25 cellular contexts compared by ENCODE assay signal in the genomic region with DNA sequence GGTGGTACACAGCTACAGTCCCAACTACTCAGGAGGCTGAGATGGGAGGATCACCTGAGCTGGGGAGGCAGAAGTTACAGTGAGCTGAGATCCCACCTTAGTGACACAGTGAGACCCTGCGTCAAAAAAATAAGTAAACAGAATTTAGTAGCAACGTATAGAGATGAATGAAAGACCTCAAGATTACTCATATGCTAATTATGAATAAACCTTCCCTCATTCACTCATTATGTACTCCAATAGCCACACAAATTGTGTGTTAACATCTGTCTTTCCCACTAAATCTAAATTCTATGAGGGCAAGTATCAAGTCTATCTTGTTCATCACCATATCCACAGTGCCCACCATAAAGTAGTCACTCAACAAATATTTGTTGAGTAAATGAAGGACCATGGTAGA.
DNase-seq lines count a peak whose midpoint lies in the region; ATAC-seq, FAIRE-seq and TF ChIP-seq lines count a peak whose summit lies in the region.
"Had no signal": no experiment of that assay in that cellular context is flagged by ENCODE, and none has a peak within 500 bp of the region (broad histone marks: within the 10 kb centered on the region; RNA-seq: fewer than 3 reads in every experiment).

No MANE protein-coding gene starts in this region.

- no peak overlapping the region for H3K27ac ChIP-seq in left lung
- H3K27ac ChIP-seq: A549; BLaER1 treated with 17β-estradiol and CSF1 and Interleukin-3, amounts not matched to agents 10 nM and 100 nM had no signal

- no peaks in the 10 kb centered on the region for H3K36me3 ChIP-seq in left lung
- H3K36me3 ChIP-seq: BE2C had no signal

- FAIRE-seq in GM19239 (lab: Jason Lieb, UNC) (peak; percentile 23), HTR-8/SVneo (lab: Jason Lieb, UNC) (peak; percentile 23)
- FAIRE-seq: A549, D721Med, GM12878 had no signal

- no peaks in the 10 kb centered on the region for H3K4me1 ChIP-seq in left lung
- H3K4me1 ChIP-seq: A549; BE2C; BLaER1 treated with 17β-estradiol and CSF1 and Interleukin-3, amounts not matched to agents 10 nM and 100 nM; HAP-1 had no signal

- no peak overlapping the region for H3K4me3 Mint-ChIP-seq in activated naive CD8-positive, alpha-beta T cell treated with anti-CD3 and anti-CD28 coated beads for 36 hours
- H3K4me3 Mint-ChIP-seq in progenitor cell of endocrine pancreas (ENCODE audit: low read depth), result no peak overlapping the region
- H3K4me3 Mint-ChIP-seq: CD14-positive monocyte; CD4-positive, alpha-beta T cell; CD8-positive, alpha-beta memory T cell; GM23338; HFFc6 had no signal

- TF ChIP-seq CTCF in progenitor cell of endocrine pancreas (IDR thresholded peaks at IDR 0.05; ENCODE audit: unreplicated experiment) (no peak), left lung (IDR thresholded peaks at IDR 0.05) (no peak)

- no peaks in the 10 kb centered on the region for H3K9me3 Mint-ChIP-seq in activated naive CD8-positive, alpha-beta T cell treated with anti-CD3 and anti-CD28 coated beads for 36 hours
- H3K9me3 Mint-ChIP-seq in progenitor cell of endocrine pancreas (ENCODE audit: low read depth), result no peaks in the 10 kb centered on the region
- H3K9me3 Mint-ChIP-seq: CD4-positive, alpha-beta T cell; CD8-positive, alpha-beta memory T cell; GM23338; HFFc6 had no signal

- H3K27me3 Mint-ChIP-seq in activated naive CD8-positive, alpha-beta T cell treated with anti-CD3 and anti-CD28 coated beads for 36 hours, result no peaks in the 10 kb centered on the region
- no peaks in the 10 kb centered on the region for H3K27me3 Mint-ChIP-seq in progenitor cell of endocrine pancreas
- H3K27me3 Mint-ChIP-seq: CD4-positive, alpha-beta T cell; CD8-positive, alpha-beta memory T cell had no signal

- H3K4me3 ChIP-seq in left lung, result no peak overlapping the region
- H3K4me3 ChIP-seq: A549; BLaER1 treated with 17β-estradiol and CSF1 and Interleukin-3, amounts not matched to agents 10 nM and 100 nM; GM12878; GM23338; HAP-1 had no signal

- no peaks in the 10 kb centered on the region for H3K9me3 ChIP-seq in left lung
- H3K9me3 ChIP-seq: A549, BE2C, HAP-1 had no signal

- peak overlapping the region; percentile 38 for H3K27ac Mint-ChIP-seq in activated naive CD8-positive, alpha-beta T cell treated with anti-CD3 and anti-CD28 coated beads for 36 hours
- H3K27ac Mint-ChIP-seq in progenitor cell of endocrine pancreas, result peak overlapping the region; percentile 66
- H3K27ac Mint-ChIP-seq: CD4-positive, alpha-beta T cell; GM23338; HFFc6 had no signal

- no peak for DNase-seq in GM19239 (ENCODE audit: insufficient read length, low spot score)
- DNase-seq in HTR-8/SVneo (ENCODE audit: insufficient read length, low spot score), result no peak
- no peak for DNase-seq in activated naive CD8-positive, alpha-beta T cell treated with anti-CD3 and anti-CD28 coated beads for 36 hours
- no peak for DNase-seq in progenitor cell of endocrine pancreas (ENCODE audit: low spot score, unreplicated experiment)
- no peak for DNase-seq in effector CD4-positive, alpha-beta T cell
- no peak for DNase-seq in left lung
- DNase-seq in epidermal melanocyte (ENCODE audit: insufficient read length, low spot score), result no peak
- DNase-seq: 8988T; ACHN; AML-193; BE2C; CD4-positive, alpha-beta T cell; CD8-positive, alpha-beta memory T cell; DMS 273 treated with DMSO at 0.1 percent for 48 hours; DMS79; EL; GDM1; HFFc6 had no signal

- no peak for ATAC-seq in left lung
- ATAC-seq: A549, GM12878, GM23338 had no signal

- H3K27me3 ChIP-seq in left lung, result no peaks in the 10 kb centered on the region
- H3K27me3 ChIP-seq: BE2C; BLaER1 treated with 17β-estradiol and CSF1 and Interleukin-3, amounts not matched to agents 10 nM and 100 nM had no signal

- intact Hi-C loops in left lung (cut with DNase I), result no loop called here

- peaks cover 22% of the 10 kb centered on the region for H3K4me1 Mint-ChIP-seq in activated naive CD8-positive, alpha-beta T cell treated with anti-CD3 and anti-CD28 coated beads for 36 hours
- H3K4me1 Mint-ChIP-seq in progenitor cell of endocrine pancreas (ENCODE audit: low read depth), result peaks cover 2% of the 10 kb centered on the region
- H3K4me1 Mint-ChIP-seq: CD14-positive monocyte had no signal

- peaks cover 56% of the 10 kb centered on the region for H3K36me3 Mint-ChIP-seq in activated naive CD8-positive, alpha-beta T cell treated with anti-CD3 and anti-CD28 coated beads for 36 hours
- H3K36me3 Mint-ChIP-seq in progenitor cell of endocrine pancreas (ENCODE audit: insufficient read depth), result peaks cover 42% of the 10 kb centered on the region
